In the genomic region with DNA sequence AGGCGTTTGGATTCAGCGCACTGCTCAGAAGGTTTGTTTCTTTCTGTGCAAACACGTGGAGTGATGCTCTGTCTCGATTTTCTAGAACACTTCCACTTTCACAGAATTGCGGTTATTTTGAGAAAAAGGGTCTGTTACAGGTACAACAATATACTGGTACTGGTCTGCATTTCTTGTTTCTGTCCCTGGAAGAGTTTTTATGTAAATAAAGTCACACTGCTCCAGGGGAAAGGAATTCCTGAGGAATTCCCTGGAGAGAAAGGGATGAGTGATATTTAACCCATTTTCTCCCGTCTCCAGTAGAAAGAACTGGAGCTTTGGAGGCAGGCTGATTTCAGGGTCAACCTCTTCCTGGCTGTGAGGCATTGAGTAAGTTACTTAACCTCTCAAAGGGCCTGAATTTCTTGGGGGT, we compare ENCODE assay signal across 9 cellular contexts. TPM values are rescaled to one million over a fixed set of nuclear protein-coding genes. Genes with fewer than 3 reads are reported as not detected.
DNase-seq lines count a peak whose midpoint lies in the region; ATAC-seq and TF ChIP-seq lines count a peak whose summit lies in the region.
"Had no signal": no experiment of that assay in that cellular context is flagged by ENCODE, and none has a peak within 500 bp of the region (broad histone marks: within the 10 kb centered on the region; RNA-seq: fewer than 3 reads in every experiment).

No MANE protein-coding gene starts in this region.

- intact Hi-C loops in PC-3 (cut with micrococcal nuclease) (no loop called here), prostate gland (cut with DNase I) (no loop called here)

- H3K9ac ChIP-seq in PC-3 (ENCODE audit: low read length): peak overlapping the region; percentile 29

- TF ChIP-seq POLR2A in prostate gland (IDR thresholded peaks at IDR 0.05): no peak

- no TSS peak for BruUV-seq in PC-3 (replicated peaks; lab: Mats Ljungman, UMichigan)

- POLR2A ChIA-PET in PC-3 (lab: Charles Lee; ENCODE audit: unreplicated experiment): no interaction called here

- H3K27me3 ChIP-seq in PC-3 (ENCODE audit: low read length) (no peaks in the 10 kb centered on the region), prostate gland (replicated peaks; ENCODE audit: insufficient read depth) (no peaks in the 10 kb centered on the region)

- ATAC-seq in GM18517 (IDR thresholded peaks at IDR 0.05; ENCODE audit: unreplicated experiment): peak; percentile 29
- ATAC-seq in PC-3: no peak
- ATAC-seq in HG02885 (IDR thresholded peaks at IDR 0.05; ENCODE audit: poor library complexity, unreplicated experiment): no peak

- H3K4me3 ChIP-seq in PC-3 (ENCODE audit: low read length): peak overlapping the region; percentile 46; the same call in 1 of the 2 replicates
- no peak overlapping the region for H3K4me3 ChIP-seq in prostate gland

- no peaks in the 10 kb centered on the region for H4K20me1 ChIP-seq in PC-3 (ENCODE audit: low read length)

- H3K4me1 ChIP-seq in PC-3 (ENCODE audit: insufficient read depth, low read length): peaks cover 28% of the 10 kb centered on the region
- no peaks in the 10 kb centered on the region for H3K4me1 ChIP-seq in prostate gland (replicated peaks)

- H3K4me2 ChIP-seq in PC-3 (ENCODE audit: low read length): peak overlapping the region; percentile 80

- H3K36me3 ChIP-seq in PC-3 (ENCODE audit: low read depth, low read length) (no peaks in the 10 kb centered on the region), prostate gland (no peaks in the 10 kb centered on the region)

- no peaks in the 10 kb centered on the region for H3K79me2 ChIP-seq in PC-3 (ENCODE audit: low read length)

- H2AFZ ChIP-seq in PC-3 (ENCODE audit: low read length): no peak overlapping the region

- no peaks in the 10 kb centered on the region for H3F3A ChIP-seq in PC-3 (ENCODE audit: low read length, unreplicated experiment)

- H3K9me3 ChIP-seq in PC-3 (ENCODE audit: low read length) (no peaks in the 10 kb centered on the region), prostate gland (no peaks in the 10 kb centered on the region)

- H3K9me2 ChIP-seq in PC-3 (replicated peaks; ENCODE audit: low read length): no peaks in the 10 kb centered on the region

- WGBS in prostate gland: 22% methylated on average over 6 of the region's 6 CpGs

- H3K27ac ChIP-seq in PC-3 (ENCODE audit: low read length) (peak overlapping the region; percentile 64), prostate gland (no peak overlapping the region)

- peak; percentile 53 for DNase-seq in A172 (ENCODE audit: low spot score)
- DNase-seq in PC-3: peak; percentile 19
- DNase-seq in glomerular visceral epithelial cell (ENCODE audit: extremely low spot score): peak; percentile 25
- no peak for DNase-seq in prostate gland (ENCODE audit: low spot score)
- no peak for DNase-seq in mesenteric fat pad (ENCODE audit: low spot score)
- DNase-seq in cerebellar nuclear complex (lab: John Stamatoyannopoulos, UW): no peak

- CTCF ChIA-PET in PC-3 (lab: Charles Lee): no interaction called here

- no peak for TF ChIP-seq CTCF in PC-3 (conservative IDR thresholded peaks at IDR 0.05; ENCODE audit: low read depth, low read length)
- no peak for TF ChIP-seq CTCF in prostate gland (IDR thresholded peaks at IDR 0.05)

RNA-seq across cellular contexts. Expression of a gene that starts 16.2 kb away (rescaled TPM):
- total RNA-seq in A172 (2014; rRNA removed; shearing (Covaris generic)): 29.8 and 33.7 TPM in 2 replicates
- total RNA-seq in PC-3 (2014; rRNA removed) (10.2 and 10.9 TPM in 2 replicates), prostate gland (10 to 100 TPM in 1 of 2 donors, 1 to 10 TPM in 1; 6.0 to 16.3 TPM), mesenteric fat pad (0.45 TPM)

RNA-seq across cellular contexts. Expression of a gene that starts 48.0 kb away (rescaled TPM):
- total RNA-seq in A172 (2014; rRNA removed; shearing (Covaris generic)): not detected in 2 replicates
- total RNA-seq in PC-3 (2014; rRNA removed): not detected in 2 replicates
- 100 to 1,000 TPM in 1 of 2 donors, 1 to 10 TPM in 1; 1.8 to 992 TPM for total RNA-seq in prostate gland
- total RNA-seq in mesenteric fat pad: not detected
- total RNA-seq: activated CD8-positive, alpha-beta memory T cell treated with anti-CD3 and anti-CD28 coated beads for 36 hours had no signal

RNA-seq across cellular contexts. Expression of a gene that starts 52.8 kb away (rescaled TPM):
- not detected in 2 replicates for total RNA-seq in A172 (2014; rRNA removed; shearing (Covaris generic))
- total RNA-seq in PC-3 (2014; rRNA removed) (not detected in 2 replicates), prostate gland (100 to 1,000 TPM in 1 of 2 donors, not detected in 1; 343 TPM), mesenteric fat pad (not detected)
- total RNA-seq: activated CD8-positive, alpha-beta memory T cell treated with anti-CD3 and anti-CD28 coated beads for 36 hours had no signal

RNA-seq across cellular contexts. Expression of a gene that starts 55.7 kb away (rescaled TPM):
- total RNA-seq in A172 (2014; rRNA removed; shearing (Covaris generic)): not detected in 2 replicates
- total RNA-seq in PC-3 (2014; rRNA removed): not detected in 2 replicates
- total RNA-seq in prostate gland: not detected
- not detected for total RNA-seq in mesenteric fat pad
- total RNA-seq: activated CD8-positive, alpha-beta memory T cell treated with anti-CD3 and anti-CD28 coated beads for 36 hours had no signal

RNA-seq across cellular contexts. Expression of a gene that starts 60.0 kb away (rescaled TPM):
- not detected in 2 replicates for total RNA-seq in A172 (2014; rRNA removed; shearing (Covaris generic))
- total RNA-seq in PC-3 (2014; rRNA removed) (not detected in 2 replicates), prostate gland (not detected), mesenteric fat pad (not detected)
- total RNA-seq: activated CD8-positive, alpha-beta memory T cell treated with anti-CD3 and anti-CD28 coated beads for 36 hours had no signal

Comparison
In these comparisons a context has a peak if more than half of its experiments do, and no peak if none do; other contexts are left out.
1. DNase-seq: peak in A172 (single experiment), PC-3 (single experiment) and glomerular visceral epithelial cell (single experiment); none in prostate gland (single experiment), mesenteric fat pad (single experiment) and cerebellar nuclear complex (0 of 2).